ENCODE assay signal across 1 cellular context in genomic region chr2:37389395-37389794, GRCh38.
TF ChIP-seq lines count a peak whose summit lies in the region.

No MANE protein-coding gene starts in this region.

TF ChIP-seq in endothelial cell of umbilical vein, 7 proteins besides CTCF, POLR2A, EP300 and RAD21 (continued from another document):
- TF ChIP-seq JUN (IDR thresholded peaks at IDR 0.05; ENCODE audit: borderline replicate concordance, insufficient read depth, insufficient read length, low read depth) (no peak), MAX (IDR thresholded peaks at IDR 0.05; ENCODE audit: insufficient read depth, insufficient read length) (no peak), POLR2AphosphoS5 (IDR thresholded peaks at IDR 0.05; ENCODE audit: insufficient read depth, low read depth, low read length) (no peak)
